In the genomic region with DNA sequence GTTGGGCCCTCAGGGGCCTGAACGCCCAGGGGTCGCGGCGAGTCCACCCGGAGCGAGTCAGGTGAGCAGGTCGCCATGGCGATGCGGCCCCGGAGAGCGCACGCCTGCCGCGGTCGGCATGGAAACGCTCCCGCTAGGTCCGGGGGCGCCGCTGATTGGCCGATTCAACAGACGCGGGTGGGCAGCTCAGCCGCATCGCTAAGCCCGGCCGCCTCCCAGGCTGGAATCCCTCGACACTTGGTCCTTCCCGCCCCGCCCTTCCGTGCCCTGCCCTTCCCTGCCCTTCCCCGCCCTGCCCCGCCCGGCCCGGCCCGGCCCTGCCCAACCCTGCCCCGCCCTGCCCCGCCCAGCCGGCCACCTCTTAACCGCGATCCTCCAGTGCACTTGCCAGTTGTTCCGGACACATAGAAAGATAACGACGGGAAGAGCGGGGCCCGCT, we compare ENCODE assay signal across 1 cellular context.
TF ChIP-seq lines count a peak whose summit lies in the region.

TSS of gene CCNA1 (plus strand) at position 390 of the 439 bp plus-strand sequence. CDS start 562 bp downstream, outside the sequence.

TF ChIP-seq in HEK293, 187 proteins besides CTCF, POLR2A, EP300 and RAD21 (continued from another document):
- TF ChIP-seq, protein P1, sequence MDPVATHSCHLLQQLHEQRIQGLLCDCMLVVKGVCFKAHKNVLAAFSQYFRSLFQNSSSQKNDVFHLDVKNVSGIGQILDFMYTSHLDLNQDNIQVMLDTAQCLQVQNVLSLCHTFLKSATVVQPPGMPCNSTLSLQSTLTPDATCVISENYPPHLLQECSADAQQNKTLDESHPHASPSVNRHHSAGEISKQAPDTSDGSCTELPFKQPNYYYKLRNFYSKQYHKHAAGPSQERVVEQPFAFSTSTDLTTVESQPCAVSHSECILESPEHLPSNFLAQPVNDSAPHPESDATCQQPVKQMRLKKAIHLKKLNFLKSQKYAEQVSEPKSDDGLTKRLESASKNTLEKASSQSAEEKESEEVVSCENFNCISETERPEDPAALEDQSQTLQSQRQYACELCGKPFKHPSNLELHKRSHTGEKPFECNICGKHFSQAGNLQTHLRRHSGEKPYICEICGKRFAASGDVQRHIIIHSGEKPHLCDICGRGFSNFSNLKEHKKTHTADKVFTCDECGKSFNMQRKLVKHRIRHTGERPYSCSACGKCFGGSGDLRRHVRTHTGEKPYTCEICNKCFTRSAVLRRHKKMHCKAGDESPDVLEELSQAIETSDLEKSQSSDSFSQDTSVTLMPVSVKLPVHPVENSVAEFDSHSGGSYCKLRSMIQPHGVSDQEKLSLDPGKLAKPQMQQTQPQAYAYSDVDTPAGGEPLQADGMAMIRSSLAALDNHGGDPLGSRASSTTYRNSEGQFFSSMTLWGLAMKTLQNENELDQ (tag by site-specific recombination; IDR thresholded peaks at IDR 0.05; ENCODE audit: low read depth) = no peak
- TF ChIP-seq ZNF449 (tag by site-specific recombination; IDR thresholded peaks at IDR 0.05) (0 out of 2 replicates have a peak, but pooled peaks have one; percentile 62), KLF1 (tag by site-specific recombination; IDR thresholded peaks at IDR 0.05) (peak; percentile 93), INSM2 (tag by site-specific recombination; IDR thresholded peaks at IDR 0.05) (no peak), SP2 (tag by site-specific recombination; IDR thresholded peaks at IDR 0.05) (peak; percentile 81), ZBTB8A (tag by site-specific recombination; IDR thresholded peaks at IDR 0.05) (0 out of 2 replicates have a peak, but pooled peaks have one; percentile 31)
